ENCODE assay signal across 12 cellular contexts in genomic region chr14:83575301-83575700, GRCh38.
"Had no signal": no experiment of that assay in that cellular context is flagged by ENCODE, and none has a peak within 500 bp of the region (broad histone marks: within the 10 kb centered on the region; RNA-seq: fewer than 3 reads in every experiment).

No MANE protein-coding gene starts in this region.

- H3K27me3 ChIP-seq: left lung had no signal

- H3K4me1 ChIP-seq: left lung had no signal

- ATAC-seq: activated T-helper 17 cell treated with anti-CD3 and anti-CD28 coated beads, Interleukin-2, amount 50 U/mL, for 72 hours; left lung; natural killer cell treated with Interleukin-12 subunit alpha and Interleukin-12 subunit beta and Interleukin-15 and Interleukin-18, amount 100 ng/mL, for 72 hours; stimulated activated memory B cell treated with anti-CD40 and anti-IgM and Interleukin-4, amounts not matched to agents 10 μg/mL and 1 μg/mL and 100 μg/mL, for 72 hours had no signal

- H3K27ac ChIP-seq: left lung, VCaP had no signal

- H3K9me3 ChIP-seq: left lung had no signal

- H3K36me3 ChIP-seq: left lung had no signal

- H3K4me3 ChIP-seq: left lung had no signal

- FAIRE-seq: colon, endometrium, kidney had no signal

- DNase-seq: activated CD4-positive, alpha-beta T cell treated with anti-CD3 and anti-CD28 coated beads, Interleukin-2, amount 50 U/mL, for 48 hours; activated naive CD4-positive, alpha-beta T cell treated with anti-CD3 and anti-CD28 coated beads, Interleukin-2, amount 10 ng/mL, durations not matched to agents 7 days and 5 days; hippocampal formation; kidney; left lung; stimulated activated CD4-positive, alpha-beta T cell treated with anti-CD3 and anti-CD28 coated beads, Interleukin-2, amount 100 ng/mL, for 48 hours had no signal
